ENCODE assay signal across 4 cellular contexts in the genomic region with DNA sequence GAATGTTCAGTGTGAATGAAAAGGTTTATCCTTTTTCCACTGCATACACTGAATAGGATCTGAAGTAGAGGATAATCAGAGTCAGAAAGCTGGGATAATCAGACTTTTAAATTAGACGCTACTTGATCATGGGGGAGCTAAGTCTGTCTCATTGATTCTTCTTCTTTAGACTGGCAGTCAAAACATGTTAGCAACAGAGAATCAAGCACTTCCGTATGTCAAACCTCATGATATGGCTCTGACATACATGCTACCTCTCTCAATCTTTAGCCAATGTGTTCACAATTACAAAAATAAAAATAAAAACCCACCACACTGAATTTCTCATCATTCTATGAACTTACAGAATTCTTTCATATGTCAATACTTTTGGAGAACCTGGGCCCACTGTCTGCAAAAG. TPM values are rescaled to one million over a fixed set of nuclear protein-coding genes. Genes with fewer than 3 reads are reported as not detected.
"Had no signal": no experiment of that assay in that cellular context is flagged by ENCODE, and none has a peak within 500 bp of the region (broad histone marks: within the 10 kb centered on the region; RNA-seq: fewer than 3 reads in every experiment).

No MANE protein-coding gene starts in this region.

- DNase-seq: GDM1, GF-D8 had no signal

- ATAC-seq: GM12878 had no signal

- H3K4me3 ChIP-seq: GM12878 had no signal

RNA-seq across cellular contexts. Expression of gene OR13F1, which starts 19.0 kb away (rescaled TPM):
- total RNA-seq: G401, GM12878 had no signal
- polyA plus RNA-seq: GM12878 had no signal

RNA-seq across cellular contexts. Expression of gene OR13C4, which starts 42.0 kb away (rescaled TPM):
- total RNA-seq: G401 had no signal

RNA-seq across cellular contexts. Expression of gene OR13C3, which starts 51.6 kb away (rescaled TPM):
- total RNA-seq: G401, GM12878 had no signal
